ENCODE assay signal across 9 cellular contexts in genomic region chr19:23049256-23049655, GRCh38. TPM values are rescaled to one million over a fixed set of nuclear protein-coding genes. Genes with fewer than 3 reads are reported as not detected.
"Had no signal": no experiment of that assay in that cellular context is flagged by ENCODE, and none has a peak within 500 bp of the region (broad histone marks: within the 10 kb centered on the region; RNA-seq: fewer than 3 reads in every experiment).

No MANE protein-coding gene starts in this region.

- DNase-seq: IMR-90, KBM-7, KG1 had no signal

- H3K27ac ChIP-seq: HL-60 had no signal

- H3K4me3 ChIP-seq: K562 had no signal

- ATAC-seq: HepG2, K562 had no signal

RNA-seq across cellular contexts. Expression of gene ZNF728, which starts 46.3 kb away (rescaled TPM):
- total RNA-seq: HepG2, HT-29, HT1080, IMR-90 had no signal
- polyA plus RNA-seq: HepG2, IgD-negative memory B cell, IMR-90 had no signal
